19 cellular contexts compared by ENCODE assay signal in genomic region chr1:93578433-93578830, GRCh38.
"Had no signal": no experiment of that assay in that cellular context is flagged by ENCODE, and none has a peak within 500 bp of the region (broad histone marks: within the 10 kb centered on the region; RNA-seq: fewer than 3 reads in every experiment).

No MANE protein-coding gene starts in this region.

- H3K9me3 Mint-ChIP-seq: activated CD4-positive, alpha-beta T cell treated with anti-CD3 and anti-CD28 coated beads, Interleukin-2, amount 10 ng/mL, durations not matched to agents 24 days and 14 days; WTC11 had no signal

- H3K27me3 Mint-ChIP-seq: activated CD4-positive, alpha-beta T cell treated with anti-CD3 and anti-CD28 coated beads, Interleukin-2, amount 10 ng/mL, durations not matched to agents 24 days and 14 days; activated naive CD8-positive, alpha-beta T cell had no signal

- H3K9me3 ChIP-seq: gastroesophageal sphincter, heart right ventricle, neutrophil, stomach, thoracic aorta had no signal

- H3K36me3 Mint-ChIP-seq: activated naive CD8-positive, alpha-beta T cell had no signal

- DNase-seq: activated CD4-positive, alpha-beta T cell treated with anti-CD3 and anti-CD28 coated beads, Interleukin-2, amount 10 ng/mL, durations not matched to agents 24 days and 14 days; activated CD8-positive, alpha-beta memory T cell treated with anti-CD3 and anti-CD28 coated beads, Interleukin-2, amount 50 U/mL, for 4 hours; activated CD8-positive, alpha-beta T cell treated with anti-CD3 and anti-CD28 coated beads, Interleukin-2, amount 10 ng/mL, durations not matched to agents 7 days and 5 days; activated effector memory CD4-positive, alpha-beta T cell treated with anti-CD3 and anti-CD28 coated beads, Interleukin-2, amount 50 U/mL, for 16 hours; amniotic stem cell; brain microvascular endothelial cell; cerebellar nuclear complex; effector CD8-positive, alpha-beta T cell; heart right ventricle; stimulated activated CD4-positive, alpha-beta T cell treated with anti-CD3 and anti-CD28 coated beads, Interleukin-4, amount 100 ng/mL, for 24 hours; stimulated activated CD8-positive, alpha-beta memory T cell treated with anti-CD3 and anti-CD28 coated beads, Interleukin-4, amount 100 ng/mL, for 48 hours; stomach; T-helper 2 cell had no signal

- H3K36me3 ChIP-seq: neutrophil had no signal

- H3K4me3 Mint-ChIP-seq: activated CD4-positive, alpha-beta T cell treated with anti-CD3 and anti-CD28 coated beads, Interleukin-2, amount 10 ng/mL, durations not matched to agents 24 days and 14 days; activated CD8-positive, alpha-beta T cell treated with anti-CD3 and anti-CD28 coated beads, Interleukin-2, amount 10 ng/mL, durations not matched to agents 7 days and 5 days; activated naive CD8-positive, alpha-beta T cell; WTC11 had no signal

- ATAC-seq: activated CD8-positive, alpha-beta T cell treated with anti-CD3 and anti-CD28 coated beads, Interleukin-2, amount 10 ng/mL, durations not matched to agents 7 days and 5 days; gastroesophageal sphincter; WTC11 had no signal

- H3K27ac ChIP-seq: brain microvascular endothelial cell, neutrophil had no signal

- H3K27ac Mint-ChIP-seq: activated CD4-positive, alpha-beta T cell treated with anti-CD3 and anti-CD28 coated beads, Interleukin-2, amount 10 ng/mL, durations not matched to agents 24 days and 14 days; activated CD8-positive, alpha-beta T cell treated with anti-CD3 and anti-CD28 coated beads, Interleukin-2, amount 10 ng/mL, durations not matched to agents 7 days and 5 days; activated naive CD8-positive, alpha-beta T cell; WTC11 had no signal

- H3K27me3 ChIP-seq: brain microvascular endothelial cell, gastroesophageal sphincter, heart right ventricle, neutrophil, stomach had no signal

- H3K4me1 Mint-ChIP-seq: activated CD4-positive, alpha-beta T cell treated with anti-CD3 and anti-CD28 coated beads, Interleukin-2, amount 10 ng/mL, durations not matched to agents 24 days and 14 days had no signal

- H3K4me3 ChIP-seq: gastroesophageal sphincter, heart right ventricle, skin epidermis, stomach, thoracic aorta had no signal
